15 cellular contexts compared by ENCODE assay signal in the genomic region with DNA sequence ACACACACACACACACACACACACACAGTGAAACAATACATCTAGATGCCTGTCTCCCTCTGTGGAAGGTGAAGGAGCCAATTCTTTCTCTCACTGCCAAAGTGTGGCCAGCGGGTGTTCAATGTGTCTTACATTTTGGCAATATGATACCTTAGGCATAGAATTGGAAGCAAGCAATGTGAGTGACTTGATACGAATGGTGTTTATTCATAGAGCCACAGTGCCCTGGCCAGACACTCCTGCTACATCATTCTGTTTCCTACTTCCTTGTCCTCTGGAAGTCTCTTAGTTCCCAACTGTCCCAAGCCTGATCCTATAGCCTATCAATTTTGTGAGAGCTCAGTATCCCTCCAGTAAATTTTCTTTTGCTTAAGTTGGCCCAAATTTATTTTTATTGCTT.
"Had no signal": no experiment of that assay in that cellular context is flagged by ENCODE, and none has a peak within 500 bp of the region (broad histone marks: within the 10 kb centered on the region; RNA-seq: fewer than 3 reads in every experiment).

No MANE protein-coding gene starts in this region.

- H3K4me3 Mint-ChIP-seq: naive thymus-derived CD4-positive, alpha-beta T cell had no signal

- ATAC-seq: activated CD4-positive, CD25-positive, alpha-beta regulatory T cell treated with anti-CD3 and anti-CD28 coated beads, Interleukin-2, amount 50 U/mL, for 24 hours; left lobe of liver; mucosa of descending colon; naive thymus-derived CD4-positive, alpha-beta T cell; pancreas had no signal

- H3K4me3 ChIP-seq: mucosa of descending colon, pancreas, tibial nerve, vagina had no signal

- H3K27me3 ChIP-seq: pancreas, tibial nerve, vagina had no signal

- H3K36me3 ChIP-seq: pancreas had no signal

- DNase-seq: activated naive CD4-positive, alpha-beta T cell treated with Interleukin-2 at 50 U/mL for 16 hours; activated T-cell treated with anti-CD3 and anti-CD28 coated beads for 4 hours; aorta; mucosa of descending colon; naive thymus-derived CD4-positive, alpha-beta T cell; pancreas; retina; small intestine; stimulated activated CD4-positive, alpha-beta T cell treated with anti-CD3 and anti-CD28 coated beads, Interleukin-4, amount 100 ng/mL, for 24 hours; stimulated activated naive CD4-positive, alpha-beta T cell treated with Interleukin-2 at 50 U/mL for 16 hours; T-helper 9 cell had no signal

- H3K27ac Mint-ChIP-seq: naive thymus-derived CD4-positive, alpha-beta T cell had no signal

- H3K27ac ChIP-seq: pancreas, tibial nerve, vagina had no signal

- H3K9me3 ChIP-seq: mucosa of descending colon, pancreas, tibial nerve, vagina had no signal

- H3K27me3 Mint-ChIP-seq: naive thymus-derived CD4-positive, alpha-beta T cell had no signal

- H3K4me1 ChIP-seq: pancreas, tibial nerve, vagina had no signal
